In genomic region chr3:126098391-126098858, GRCh38 we compare ENCODE assay signal across 24 cellular contexts. TPM values are rescaled to one million over a fixed set of nuclear protein-coding genes. Genes with fewer than 3 reads are reported as not detected.
DNase-seq lines count a peak whose midpoint lies in the region; ATAC-seq, FAIRE-seq and TF ChIP-seq lines count a peak whose summit lies in the region.
"Had no signal": no experiment of that assay in that cellular context is flagged by ENCODE, and none has a peak within 500 bp of the region (broad histone marks: within the 10 kb centered on the region; RNA-seq: fewer than 3 reads in every experiment).

No MANE protein-coding gene starts in this region.

- no peaks in the 10 kb centered on the region for H3K27me3 Mint-ChIP-seq in GM23338 (ENCODE audit: insufficient read depth, low read depth, poor library complexity)

- no peak overlapping the region for H3K27ac ChIP-seq in lung (ENCODE audit: low read depth in 1 of 2, low read length in 1 of 2)
- no peak overlapping the region for H3K27ac ChIP-seq in small intestine (ENCODE audit: low read depth in 1 of 2, low read length in 1 of 2)
- H3K27ac ChIP-seq in GM23338 (ENCODE audit: low read depth): no peak overlapping the region
- H3K27ac ChIP-seq: pancreas, tibial nerve had no signal

- WGBS in lung, 2 donors: 75 to 76% methylated on average over 2 of the region's 2 CpGs
- WGBS in small intestine, 3 donors: 79 to 94% (median 84%) methylated on average over 2 of the region's 2 CpGs

- H3K4me1 ChIP-seq in lung (ENCODE audit: control insufficient read depth in 2 of 2, insufficient read depth in 2 of 2, low read length in 2 of 2): peaks cover 0 to 4% of the 10 kb centered on the region in 2 donors
- no peaks in the 10 kb centered on the region for H3K4me1 ChIP-seq in small intestine (ENCODE audit: control insufficient read depth in 2 of 2, insufficient read depth in 1 of 2, low read depth in 1 of 2, low read length in 1 of 2)
- H3K4me1 ChIP-seq in GM23338 (ENCODE audit: insufficient read depth): no peaks in the 10 kb centered on the region
- H3K4me1 ChIP-seq: pancreas had no signal

- H3K79me2 ChIP-seq in GM23338 (replicated peaks; ENCODE audit: insufficient read depth): no peaks in the 10 kb centered on the region

- no peak overlapping the region for H3K4me2 ChIP-seq in GM23338

- no peak overlapping the region for H3K27ac Mint-ChIP-seq in GM23338
- H3K27ac Mint-ChIP-seq: CD14-positive monocyte; naive thymus-derived CD8-positive, alpha-beta T cell; stimulated activated naive CD8-positive, alpha-beta T cell treated with anti-CD3 and anti-CD28 coated beads, Interleukin-15, Interleukin-2, amounts not matched to agents 100 ng/mL and 50 ng/mL, for 24 hours had no signal

- no peak overlapping the region for H2AFZ ChIP-seq in GM23338

- H3K4me1 Mint-ChIP-seq in GM23338: no peaks in the 10 kb centered on the region; the same call in 2 of the 3 replicates
- H3K4me1 Mint-ChIP-seq: CD14-positive monocyte had no signal

- no peaks in the 10 kb centered on the region for H3K36me3 ChIP-seq in lung (ENCODE audit: control insufficient read depth in 2 of 2, insufficient read depth in 2 of 2, low read length in 2 of 2)
- no peaks in the 10 kb centered on the region for H3K36me3 ChIP-seq in small intestine (ENCODE audit: control insufficient read depth in 2 of 2, insufficient read depth in 2 of 2, low read length in 2 of 2)
- no peaks in the 10 kb centered on the region; the same call in 1 of the 2 replicates for H3K36me3 ChIP-seq in GM23338 (ENCODE audit: insufficient read depth)
- H3K36me3 ChIP-seq: pancreas had no signal

- FAIRE-seq in small intestine (lab: Jason Lieb, UNC): no peak
- FAIRE-seq: bronchial epithelial cell, endothelial cell of umbilical vein, pancreas had no signal

- H3K9me3 Mint-ChIP-seq in GM23338: peaks cover 45% of the 10 kb centered on the region

- H4K20me1 ChIP-seq in GM23338 (replicated peaks; ENCODE audit: insufficient read depth): no peaks in the 10 kb centered on the region

- TF ChIP-seq CTCF in lung (IDR thresholded peaks at IDR 0.05; ENCODE audit: control extremely low read depth, extremely low read depth) (no peak), GM23338 (conservative IDR thresholded peaks at IDR 0.05; ENCODE audit: low read depth in 2 of 2) (no peak)

- H3K4me3 Mint-ChIP-seq in GM23338: no peak overlapping the region
- H3K4me3 Mint-ChIP-seq: CD14-positive monocyte; naive thymus-derived CD8-positive, alpha-beta T cell; stimulated activated naive CD8-positive, alpha-beta T cell treated with anti-CD3 and anti-CD28 coated beads, Interleukin-15, Interleukin-2, amounts not matched to agents 100 ng/mL and 50 ng/mL, for 24 hours had no signal

- no peak for ATAC-seq in lung (ENCODE audit: insufficient read depth, low FRiP score)
- ATAC-seq in GM23338: no peak
- no peak for ATAC-seq in GM18517 (IDR thresholded peaks at IDR 0.05; ENCODE audit: unreplicated experiment)
- ATAC-seq: activated CD4-positive, CD25-positive, alpha-beta regulatory T cell treated with anti-CD3 and anti-CD28 coated beads, Interleukin-2, amount 50 U/mL, for 24 hours; left cardiac atrium; naive thymus-derived CD8-positive, alpha-beta T cell; pancreas; PC-3; right cardiac atrium had no signal

- H3K27me3 ChIP-seq in lung (ENCODE audit: control insufficient read depth, insufficient read depth) (no peaks in the 10 kb centered on the region), small intestine (ENCODE audit: control insufficient read depth in 2 of 2, insufficient read depth in 2 of 2, low read length in 2 of 2) (no peaks in the 10 kb centered on the region), GM23338 (ENCODE audit: insufficient read depth) (no peaks in the 10 kb centered on the region)
- H3K27me3 ChIP-seq: pancreas, tibial nerve had no signal

- H3K9me2 ChIP-seq in GM23338 (ENCODE audit: insufficient read depth): no peaks in the 10 kb centered on the region

- peaks cover 23% of the 10 kb centered on the region for H3K36me3 Mint-ChIP-seq in GM23338 (ENCODE audit: low read depth)
- H3K36me3 Mint-ChIP-seq: CD14-positive monocyte had no signal

- DNase-seq in M059J (ENCODE audit: low read depth) (peak; percentile 58), cerebellar nuclear complex (lab: John Stamatoyannopoulos, UW) (peak; percentile 35 to 60), lung (ENCODE audit: low spot score) (peak; percentile 24), smooth muscle cell of the brain vasculature (ENCODE audit: low read depth, low spot score) (peak; percentile 69), small intestine (no peak), GM23338 (ENCODE audit: low spot score) (no peak)
- DNase-seq: activated CD8-positive, alpha-beta memory T cell treated with anti-CD3 and anti-CD28 coated beads for 24 hours; activated T-cell treated with anti-CD3 and anti-CD28 coated beads, Interleukin-2, amount 50 U/mL, for 1 hour; KG1; left cardiac atrium; naive thymus-derived CD8-positive, alpha-beta T cell; NCI-H1436 treated with DMSO at 0.1 percent for 48 hours; NCI-H510A treated with DMSO at 0.1 percent for 48 hours; pancreas; PC-3; right cardiac atrium; Right ventricle myocardium superior had no signal

- no peak overlapping the region for H3K4me3 ChIP-seq in lung
- H3K4me3 ChIP-seq in small intestine (ENCODE audit: low read depth in 1 of 2, low read length in 2 of 2): no peak overlapping the region
- no peak overlapping the region for H3K4me3 ChIP-seq in GM23338
- H3K4me3 ChIP-seq: pancreas, tibial nerve had no signal

- no peaks in the 10 kb centered on the region for H3F3A ChIP-seq in GM23338 (replicated peaks; ENCODE audit: low read depth)

- H3K9me3 ChIP-seq in lung (ENCODE audit: control insufficient read depth in 2 of 2, insufficient read depth in 1 of 2, low read length in 1 of 2): peaks cover 0 to 9% of the 10 kb centered on the region in 2 donors
- no peaks in the 10 kb centered on the region for H3K9me3 ChIP-seq in small intestine (ENCODE audit: control insufficient read depth, low read depth)
- H3K9me3 ChIP-seq: pancreas had no signal

TF ChIP-seq in GM23338, 12 proteins besides CTCF, POLR2A, EP300 and RAD21 (continues in another document):
- TF ChIP-seq EZH2 (IDR thresholded peaks at IDR 0.05; ENCODE audit: low read depth, unreplicated experiment): no peak
- TF ChIP-seq NANOG (IDR thresholded peaks at IDR 0.05; ENCODE audit: borderline replicate concordance): no peak
- no peak for TF ChIP-seq JUNB (IDR thresholded peaks at IDR 0.05; ENCODE audit: unreplicated experiment)
- no peak for TF ChIP-seq POLR2AphosphoS5 (IDR thresholded peaks at IDR 0.05; ENCODE audit: low read depth)
- TF ChIP-seq EZH2phosphoT487 (IDR thresholded peaks at IDR 0.05; ENCODE audit: unreplicated experiment): no peak
- TF ChIP-seq ZNF114 (CRISPR knock-in tag; IDR thresholded peaks at IDR 0.05): no peak
- no peak for TF ChIP-seq REST (IDR thresholded peaks at IDR 0.05; ENCODE audit: unreplicated experiment)
- no peak for TF ChIP-seq ZNF331 (CRISPR knock-in tag; IDR thresholded peaks at IDR 0.05; ENCODE audit: low read depth)

RNA-seq across cellular contexts. Expression of gene SLC41A3, which starts 14.5 kb away (rescaled TPM):
- total RNA-seq in M059J (2014; rRNA removed; shearing (Covaris generic)): 57.3 and 67.5 TPM in 2 replicates
- total RNA-seq in lung: 10 to 100 TPM; 37.8 to 50.2 TPM
- polyA plus RNA-seq in lung (10 to 100 TPM; 16.9 to 31.9 TPM), small intestine (10 to 100 TPM; 33.5 to 46.1 (median 39.1) TPM), GM23338 (2016; fragmentation: Nextera tagmentation; extraction: Ambion mirVana) (12.1 and 13.4 TPM in 2 replicates)
- 27.3 and 29.8 TPM in 2 replicates for total RNA-seq in GM23338 (2014; rRNA removed; shearing (Covaris generic))

Comparison
In these comparisons a context has a peak if more than half of its experiments do, and no peak if none do; other contexts are left out.
1. DNase-seq: peak in M059J (single experiment), cerebellar nuclear complex (2 of 2), lung (single experiment) and smooth muscle cell of the brain vasculature (single experiment); none in small intestine (single experiment) and GM23338 (single experiment).